ENCODE assay signal across 1 cellular context in the genomic region with DNA sequence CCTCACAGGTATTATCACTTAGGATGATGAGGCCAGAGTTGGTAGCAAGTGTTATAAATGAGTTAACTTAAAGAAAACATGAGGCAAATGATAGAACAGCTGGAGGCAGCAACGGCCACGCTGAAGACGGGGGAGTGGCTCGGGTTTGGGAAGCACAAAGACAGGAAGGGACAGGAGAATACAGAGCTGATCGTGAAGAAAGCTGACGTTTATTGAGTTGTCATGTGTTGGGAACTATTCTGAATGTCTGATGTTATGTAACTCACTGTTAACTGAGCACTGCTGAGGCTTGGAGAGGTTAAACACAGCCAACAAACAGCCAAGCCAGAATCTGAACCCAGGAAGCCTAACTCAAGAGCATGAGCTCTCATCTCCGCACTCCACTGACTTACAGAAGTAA.
TF ChIP-seq lines count a peak whose summit lies in the region.

No MANE protein-coding gene starts in this region.

TF ChIP-seq in HepG2, 621 proteins besides CTCF, POLR2A, EP300 and RAD21:
- TF ChIP-seq, protein P1, sequence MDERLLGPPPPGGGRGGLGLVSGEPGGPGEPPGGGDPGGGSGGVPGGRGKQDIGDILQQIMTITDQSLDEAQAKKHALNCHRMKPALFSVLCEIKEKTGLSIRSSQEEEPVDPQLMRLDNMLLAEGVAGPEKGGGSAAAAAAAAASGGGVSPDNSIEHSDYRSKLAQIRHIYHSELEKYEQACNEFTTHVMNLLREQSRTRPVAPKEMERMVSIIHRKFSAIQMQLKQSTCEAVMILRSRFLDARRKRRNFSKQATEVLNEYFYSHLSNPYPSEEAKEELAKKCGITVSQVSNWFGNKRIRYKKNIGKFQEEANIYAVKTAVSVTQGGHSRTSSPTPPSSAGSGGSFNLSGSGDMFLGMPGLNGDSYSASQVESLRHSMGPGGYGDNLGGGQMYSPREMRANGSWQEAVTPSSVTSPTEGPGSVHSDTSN (CRISPR knock-in tag; IDR thresholded peaks at IDR 0.05), result no peak
- TF ChIP-seq, protein P2, sequence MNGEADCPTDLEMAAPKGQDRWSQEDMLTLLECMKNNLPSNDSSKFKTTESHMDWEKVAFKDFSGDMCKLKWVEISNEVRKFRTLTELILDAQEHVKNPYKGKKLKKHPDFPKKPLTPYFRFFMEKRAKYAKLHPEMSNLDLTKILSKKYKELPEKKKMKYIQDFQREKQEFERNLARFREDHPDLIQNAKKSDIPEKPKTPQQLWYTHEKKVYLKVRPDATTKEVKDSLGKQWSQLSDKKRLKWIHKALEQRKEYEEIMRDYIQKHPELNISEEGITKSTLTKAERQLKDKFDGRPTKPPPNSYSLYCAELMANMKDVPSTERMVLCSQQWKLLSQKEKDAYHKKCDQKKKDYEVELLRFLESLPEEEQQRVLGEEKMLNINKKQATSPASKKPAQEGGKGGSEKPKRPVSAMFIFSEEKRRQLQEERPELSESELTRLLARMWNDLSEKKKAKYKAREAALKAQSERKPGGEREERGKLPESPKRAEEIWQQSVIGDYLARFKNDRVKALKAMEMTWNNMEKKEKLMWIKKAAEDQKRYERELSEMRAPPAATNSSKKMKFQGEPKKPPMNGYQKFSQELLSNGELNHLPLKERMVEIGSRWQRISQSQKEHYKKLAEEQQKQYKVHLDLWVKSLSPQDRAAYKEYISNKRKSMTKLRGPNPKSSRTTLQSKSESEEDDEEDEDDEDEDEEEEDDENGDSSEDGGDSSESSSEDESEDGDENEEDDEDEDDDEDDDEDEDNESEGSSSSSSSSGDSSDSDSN (CRISPR knock-in tag; IDR thresholded peaks at IDR 0.05), result no peak
- TF ChIP-seq ATF2 (CRISPR knock-in tag; IDR thresholded peaks at IDR 0.05) (no peak), CAMTA2 (CRISPR knock-in tag; IDR thresholded peaks at IDR 0.05; ENCODE audit: borderline replicate concordance) (no peak), GRHL1 (CRISPR knock-in tag; conservative IDR thresholded peaks at IDR 0.05) (no peak), SRSF1 (optimal IDR thresholded peaks at IDR 0.05; ENCODE audit: low read depth, low read length) (no peak), ZNF619 (CRISPR knock-in tag; IDR thresholded peaks at IDR 0.05) (no peak), ZNF724P (CRISPR knock-in tag; IDR thresholded peaks at IDR 0.05; ENCODE audit: borderline replicate concordance) (no peak), ZNF30 (CRISPR knock-in tag; IDR thresholded peaks at IDR 0.05) (no peak), ZMYM3 (CRISPR knock-in tag; IDR thresholded peaks at IDR 0.05) (no peak), SP2 (CRISPR knock-in tag; IDR thresholded peaks at IDR 0.05) (no peak)
- TF ChIP-seq, protein P3, sequence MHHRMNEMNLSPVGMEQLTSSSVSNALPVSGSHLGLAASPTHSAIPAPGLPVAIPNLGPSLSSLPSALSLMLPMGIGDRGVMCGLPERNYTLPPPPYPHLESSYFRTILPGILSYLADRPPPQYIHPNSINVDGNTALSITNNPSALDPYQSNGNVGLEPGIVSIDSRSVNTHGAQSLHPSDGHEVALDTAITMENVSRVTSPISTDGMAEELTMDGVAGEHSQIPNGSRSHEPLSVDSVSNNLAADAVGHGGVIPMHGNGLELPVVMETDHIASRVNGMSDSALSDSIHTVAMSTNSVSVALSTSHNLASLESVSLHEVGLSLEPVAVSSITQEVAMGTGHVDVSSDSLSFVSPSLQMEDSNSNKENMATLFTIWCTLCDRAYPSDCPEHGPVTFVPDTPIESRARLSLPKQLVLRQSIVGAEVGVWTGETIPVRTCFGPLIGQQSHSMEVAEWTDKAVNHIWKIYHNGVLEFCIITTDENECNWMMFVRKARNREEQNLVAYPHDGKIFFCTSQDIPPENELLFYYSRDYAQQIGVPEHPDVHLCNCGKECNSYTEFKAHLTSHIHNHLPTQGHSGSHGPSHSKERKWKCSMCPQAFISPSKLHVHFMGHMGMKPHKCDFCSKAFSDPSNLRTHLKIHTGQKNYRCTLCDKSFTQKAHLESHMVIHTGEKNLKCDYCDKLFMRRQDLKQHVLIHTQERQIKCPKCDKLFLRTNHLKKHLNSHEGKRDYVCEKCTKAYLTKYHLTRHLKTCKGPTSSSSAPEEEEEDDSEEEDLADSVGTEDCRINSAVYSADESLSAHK (CRISPR knock-in tag; IDR thresholded peaks at IDR 0.05; ENCODE audit: borderline replicate concordance), result no peak
